1 cellular context compared by ENCODE assay signal in genomic region chrX:140509468-140510305, GRCh38.
A peak's percentile ranks its signal among the peaks of the same experiment; 100 is the strongest.
TF ChIP-seq lines count a peak whose summit lies in the region.

No MANE protein-coding gene starts in this region.

TF ChIP-seq in H1, 55 proteins besides CTCF, POLR2A, EP300 and RAD21 (continued from another document):
- peak; percentile 44 for TF ChIP-seq CHD7 (IDR thresholded peaks at IDR 0.05; ENCODE audit: insufficient replicate concordance, low read length)
